Comparison of ENCODE assay signal across 8 cellular contexts in genomic region chr7:105013283-105013817, GRCh38. TPM values are rescaled to one million over a fixed set of nuclear protein-coding genes. Genes with fewer than 3 reads are reported as not detected.
DNase-seq lines count a peak whose midpoint lies in the region; ATAC-seq and TF ChIP-seq lines count a peak whose summit lies in the region.

No MANE protein-coding gene starts in this region.

- POLR2A ChIA-PET in AG04449 (lab: Yijun Ruan, JAX) (interaction anchor here (0.5 to 6.8 kb wide), 18 partner anchors 10 to 381 kb away, joined by 3 to 56 read pairs (median 4); no protein-coding TSS in a partner anchor), WTC11 (lab: Charles Lee) (interaction anchor here (1.0 to 3.1 kb wide), 7 partner anchors 14 to 568 kb away, joined by 3 to 29 read pairs (median 4); partner anchors contain the start of gene EFCAB10)

- peak; percentile 44 for ATAC-seq in GM18867 (IDR thresholded peaks at IDR 0.05; ENCODE audit: unreplicated experiment)
- ATAC-seq in HG03103 (IDR thresholded peaks at IDR 0.05; ENCODE audit: low read depth, unreplicated experiment) = peak; percentile 26
- peak; percentile 65 for ATAC-seq in WTC11

- H3K36me3 Mint-ChIP-seq in WTC11 = peaks cover 25% of the 10 kb centered on the region

- H3K4me1 Mint-ChIP-seq in WTC11 = peaks cover 42% of the 10 kb centered on the region

- H3K9me3 Mint-ChIP-seq in WTC11 = no peaks in the 10 kb centered on the region

- H3K27me3 Mint-ChIP-seq in WTC11 (ENCODE audit: low read depth) = no peaks in the 10 kb centered on the region

- TF ChIP-seq CTCF in AG04449 (IDR thresholded peaks at IDR 0.05; ENCODE audit: insufficient read depth, low read length, missing control alignments) (peak; percentile 67), WTC11 (IDR thresholded peaks at IDR 0.05) (peak; percentile 11; the same call in 1 of the 2 replicates)

- peak overlapping the region; percentile 100 for H3K27ac Mint-ChIP-seq in WTC11

- peak overlapping the region; percentile 97 for H3K4me3 ChIP-seq in AG04449 (ENCODE audit: low read depth, low read length)

- peak overlapping the region; percentile 99 for H3K4me3 Mint-ChIP-seq in WTC11

- CTCF ChIA-PET in AG04449 (lab: Yijun Ruan, JAX) = interaction anchor here (0.7 to 3.3 kb wide), 6 partner anchors 9 to 39 kb away, joined by 3 to 19 read pairs (median 3); no protein-coding TSS in a partner anchor
- CTCF ChIA-PET in WTC11 (lab: Charles Lee) = interaction anchor here (0.6 to 2.6 kb wide), 5 partner anchors 26 to 518 kb away, joined by 3 to 12 read pairs (median 3); partner anchors contain the start of gene RINT1

- peak; percentile 72 for DNase-seq in AG04449 (ENCODE audit: low read depth, low spot score)
- peak; percentile 91 for DNase-seq in NCI-H2171 treated with DMSO at 0.1 percent for 48 hours (lab: John Stamatoyannopoulos, UW)
- peak; percentile 93 for DNase-seq in WTC11 (ENCODE audit: low spot score)
- peak; percentile 96 for DNase-seq in central memory CD4-positive, alpha-beta T cell
- DNase-seq in islet precursor cell = peak; percentile 97
- peak; percentile 90 for DNase-seq in stimulated activated CD4-positive, alpha-beta T cell treated with anti-CD3 and anti-CD28 coated beads, Interleukin-12 subunit alpha, Interleukin-12 subunit beta, amount 100 ng/mL, for 4 hours

TF ChIP-seq in WTC11, 78 proteins besides CTCF, POLR2A, EP300 and RAD21 (continues in another document):
- TF ChIP-seq HMGXB4 (CRISPR knock-in tag; IDR thresholded peaks at IDR 0.05) (no peak), ZMAT4 (CRISPR knock-in tag; IDR thresholded peaks at IDR 0.05) (no peak), MYBL2 (CRISPR knock-in tag; IDR thresholded peaks at IDR 0.05) (no peak), EMX1 (CRISPR knock-in tag; IDR thresholded peaks at IDR 0.05) (no peak), OVOL2 (CRISPR knock-in tag; IDR thresholded peaks at IDR 0.05; ENCODE audit: borderline replicate concordance) (no peak), ZNF512 (CRISPR knock-in tag; IDR thresholded peaks at IDR 0.05; ENCODE audit: borderline replicate concordance) (no peak), PREB (CRISPR knock-in tag; IDR thresholded peaks at IDR 0.05; ENCODE audit: borderline replicate concordance) (0 out of 2 replicates have a peak, but pooled peaks have one; percentile 64), ATF2 (CRISPR knock-in tag; IDR thresholded peaks at IDR 0.05; ENCODE audit: borderline replicate concordance, low read depth) (no peak), NR1H2 (CRISPR knock-in tag; IDR thresholded peaks at IDR 0.05) (no peak), PRRX2 (CRISPR knock-in tag; IDR thresholded peaks at IDR 0.05) (peak; percentile 61), TCF7 (CRISPR knock-in tag; IDR thresholded peaks at IDR 0.05; ENCODE audit: low read depth) (no peak), RELA (CRISPR knock-in tag; IDR thresholded peaks at IDR 0.05; ENCODE audit: borderline replicate concordance) (no peak), TEAD4 (CRISPR knock-in tag; IDR thresholded peaks at IDR 0.05) (0 out of 2 replicates have a peak, but pooled peaks have one; percentile 42), KAT7 (CRISPR knock-in tag; IDR thresholded peaks at IDR 0.05; ENCODE audit: borderline replicate concordance) (no peak; the same call in 1 of the 2 replicates), ZNF121 (CRISPR knock-in tag; IDR thresholded peaks at IDR 0.05) (peak; percentile 50), JUN (CRISPR knock-in tag; IDR thresholded peaks at IDR 0.05) (0 out of 2 replicates have a peak, but pooled peaks have one; percentile 17), IRF1 (CRISPR knock-in tag; IDR thresholded peaks at IDR 0.05) (no peak), ZBTB21 (CRISPR knock-in tag; IDR thresholded peaks at IDR 0.05; ENCODE audit: borderline replicate concordance) (no peak), ZNF396 (CRISPR knock-in tag; IDR thresholded peaks at IDR 0.05; ENCODE audit: borderline replicate concordance) (no peak), JAZF1 (CRISPR knock-in tag; IDR thresholded peaks at IDR 0.05) (no peak), E2F5 (CRISPR knock-in tag; IDR thresholded peaks at IDR 0.05) (no peak), GTF2I (CRISPR knock-in tag; conservative IDR thresholded peaks at IDR 0.05) (no peak)

RNA-seq across cellular contexts. Expression of gene KMT2E, which starts 0.7 kb away (rescaled TPM):
- 51.4 to 52.3 TPM (median 51.8 TPM) in 3 replicates for total RNA-seq in WTC11 (2021)

Comparison
In these comparisons a context has a peak if more than half of its experiments do, and no peak if none do; other contexts are left out.
1. Peak in every context shown above with its lines: DNase-seq, ATAC-seq and H3K4me3 ChIP-seq.